In the genomic region with DNA sequence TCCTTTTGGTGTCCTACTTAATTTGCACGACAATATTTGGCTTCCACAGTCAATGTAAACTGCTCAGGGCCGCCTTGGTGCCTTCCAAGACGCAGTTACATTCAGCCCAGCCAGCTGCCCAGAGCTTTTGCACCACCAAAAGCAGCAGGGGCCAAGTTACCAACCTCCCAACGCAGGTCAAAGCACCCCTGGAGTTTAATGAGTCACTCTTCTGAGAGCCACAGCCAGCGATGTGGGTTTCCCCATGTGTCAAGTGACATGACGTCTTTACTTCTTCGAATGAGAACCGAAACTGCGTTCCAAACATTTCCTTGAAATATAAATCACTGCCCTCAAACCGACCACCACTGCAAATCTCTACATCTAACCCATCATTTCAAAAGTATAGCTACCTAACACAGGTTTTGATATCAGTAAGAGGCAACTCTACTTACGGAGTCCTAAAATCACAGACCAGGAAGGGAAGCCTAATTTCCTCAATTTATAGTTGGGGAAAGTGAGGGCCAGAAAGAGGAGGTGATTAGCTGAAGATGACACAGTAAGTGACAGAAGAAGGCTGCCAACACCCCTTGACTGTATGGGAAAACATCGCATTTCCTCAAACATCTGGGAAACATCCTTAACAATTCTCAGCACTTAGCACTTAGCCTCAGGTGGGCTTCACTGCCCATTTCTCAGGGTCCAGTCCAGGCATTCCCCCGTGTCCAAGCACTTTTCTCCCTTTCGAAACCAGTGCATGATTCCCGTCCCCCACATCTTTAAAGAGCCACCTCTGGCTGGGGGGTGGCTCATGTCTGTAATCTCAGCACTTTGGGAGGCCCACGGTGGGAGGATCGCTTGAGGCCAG, we compare ENCODE assay signal across 8 cellular contexts. TPM values are rescaled to one million over a fixed set of nuclear protein-coding genes. Genes with fewer than 3 reads are reported as not detected.
DNase-seq lines count a peak whose midpoint lies in the region; ATAC-seq and TF ChIP-seq lines count a peak whose summit lies in the region.

No MANE protein-coding gene starts in this region.

- intact Hi-C loops in left cardiac atrium (cut with DNase I): no loop called here
- intact Hi-C loops in spleen (cut with DNase I; ENCODE audit: low total_unique reads): no loop called here

- 34 to 47% (median 39%) methylated on average over 17 of the region's 17 CpGs for WGBS in spleen, 5 donors

- no peaks in the 10 kb centered on the region for H3K9me3 ChIP-seq in spleen

- H3K27ac ChIP-seq in spleen: peak overlapping the region in 6 of 8 donors; percentile 23 to 59 (median 42)

- DNase-seq in NCI-H460 (ENCODE audit: extremely low read depth, low read depth) (peak; percentile 61), activated T-cell treated with anti-CD3 and anti-CD28 coated beads for 48 hours (ENCODE audit: low read depth) (peak; percentile 50), left cardiac atrium (peak; percentile 56), spleen (no peak), superior temporal gyrus (ENCODE audit: extremely low spot score) (no peak), DMS153 treated with DMSO at 0.1 percent for 48 hours (lab: John Stamatoyannopoulos, UW; ENCODE audit: unreplicated experiment) (no peak)

- ATAC-seq in GM18907 (IDR thresholded peaks at IDR 0.05; ENCODE audit: unreplicated experiment) (peak; percentile 98), HG02840 (IDR thresholded peaks at IDR 0.05; ENCODE audit: low FRiP score, unreplicated experiment) (peak; percentile 95), left cardiac atrium (peak; percentile 54 to 78)

- H3K4me1 ChIP-seq in spleen: peaks cover 0 to 26% (median 13%) of the 10 kb centered on the region in 6 donors

- H3K4me3 ChIP-seq in spleen: peak overlapping the region in 1 of 8 donors; percentile 30

- no peak for TF ChIP-seq POLR2A in spleen (IDR thresholded peaks at IDR 0.05)

- no peak for TF ChIP-seq CTCF in spleen (IDR thresholded peaks at IDR 0.05 in 8 of 11, conservative IDR thresholded peaks at IDR 0.05 in 3 of 11)

- no peaks in the 10 kb centered on the region for H3K36me3 ChIP-seq in spleen

- H3K27me3 ChIP-seq in spleen (replicated peaks in 1 of 7): no peaks in the 10 kb centered on the region

RNA-seq across cellular contexts. Expression of a gene that starts 24.5 kb away (rescaled TPM):
- 10.5 and 11.8 TPM in 2 replicates for total RNA-seq in NCI-H460 (2014; rRNA removed; shearing (Covaris generic))
- polyA plus RNA-seq in NCI-H460 (2014; cell fraction: nucleus; rRNA removed): 6.2 and 6.3 TPM in 2 replicates
- total RNA-seq in left cardiac atrium (1 to 10 TPM; 2.2 to 4.1 TPM), spleen (1 to 10 TPM; 1.8 to 3.5 (median 2.1) TPM)
- 1 to 10 TPM in 1 of 3 donors, under 1 TPM in 2; 0.59 to 1.1 (median 0.67) TPM for polyA plus RNA-seq in spleen

Comparison
In these comparisons a context has a peak if more than half of its experiments do, and no peak if none do; other contexts are left out.
1. DNase-seq: peak in NCI-H460 (single experiment), activated T-cell treated with anti-CD3 and anti-CD28 coated beads for 48 hours (single experiment) and left cardiac atrium (single experiment); none in spleen (single experiment), superior temporal gyrus (single experiment) and DMS153 treated with DMSO at 0.1 percent for 48 hours (single experiment).
2. Peak in every context shown above with its lines, with median percentiles within 50 percentile points of each other: ATAC-seq.